10 cellular contexts compared by ENCODE assay signal in genomic region chr11:66124564-66124963, GRCh38. TPM values are rescaled to one million over a fixed set of nuclear protein-coding genes. Genes with fewer than 3 reads are reported as not detected.
A peak's percentile ranks its signal among the peaks of the same experiment; 100 is the strongest.
DNase-seq lines count a peak whose midpoint lies in the region; ATAC-seq and TF ChIP-seq lines count a peak whose summit lies in the region.
"Had no signal": no experiment of that assay in that cellular context is flagged by ENCODE, and none has a peak within 500 bp of the region (broad histone marks: within the 10 kb centered on the region; RNA-seq: fewer than 3 reads in every experiment).

No MANE protein-coding gene starts in this region.

- H3K36me3 Mint-ChIP-seq in MCF 10A (ENCODE audit: insufficient read depth, unreplicated experiment) (no peaks in the 10 kb centered on the region), nephron (ENCODE audit: low read depth) (no peaks in the 10 kb centered on the region)

- H3K4me1 Mint-ChIP-seq in MCF 10A (ENCODE audit: insufficient read depth, unreplicated experiment): peaks cover 35% of the 10 kb centered on the region
- H3K4me1 Mint-ChIP-seq in nephron: peaks cover 39% of the 10 kb centered on the region

- H3K9me3 Mint-ChIP-seq in MCF 10A (ENCODE audit: unreplicated experiment) (no peaks in the 10 kb centered on the region), nephron (no peaks in the 10 kb centered on the region)

- no peaks in the 10 kb centered on the region for H3K9me3 ChIP-seq in DOHH2 (ENCODE audit: control insufficient read depth, insufficient read depth, low read length)
- H3K9me3 ChIP-seq in MG63: no peaks in the 10 kb centered on the region
- no peaks in the 10 kb centered on the region for H3K9me3 ChIP-seq in gastrocnemius medialis

- in situ Hi-C loops in gastrocnemius medialis (cut with MboI; ENCODE audit: low sequenced_read_pairs in 4 of 4): no loop called here

- peaks cover 79% of the 10 kb centered on the region for H3K79me2 ChIP-seq in DOHH2 (ENCODE audit: control insufficient read depth, low read length)

- POLR2A ChIA-PET in MCF 10A (lab: Yijun Ruan, JAX): interaction anchor here (1.8 kb wide), 1 partner anchor 12 kb away, joined by 6 read pairs; no protein-coding TSS in a partner anchor

- no peak overlapping the region for H3K4me3 Mint-ChIP-seq in MCF 10A (ENCODE audit: unreplicated experiment)
- no peak overlapping the region for H3K4me3 Mint-ChIP-seq in nephron

- H3K9me2 ChIP-seq in DOHH2 (replicated peaks; ENCODE audit: control insufficient read depth, low read length): no peaks in the 10 kb centered on the region

- no peak for TF ChIP-seq POLR2A in gastrocnemius medialis (IDR thresholded peaks at IDR 0.05)

- H4K20me1 ChIP-seq in DOHH2 (ENCODE audit: control insufficient read depth, insufficient read depth, low read depth, low read length): no peaks in the 10 kb centered on the region

- H3K27me3 Mint-ChIP-seq in MCF 10A (ENCODE audit: insufficient read depth, unreplicated experiment) (no peaks in the 10 kb centered on the region), nephron (ENCODE audit: low read depth) (no peaks in the 10 kb centered on the region)

- H3K27me3 ChIP-seq in DOHH2 (ENCODE audit: control insufficient read depth, low read length) (no peaks in the 10 kb centered on the region), MG63 (no peaks in the 10 kb centered on the region), gastrocnemius medialis (no peaks in the 10 kb centered on the region)
- H3K27me3 ChIP-seq: cardiac muscle cell, heart right ventricle had no signal

- H3K4me2 ChIP-seq in DOHH2 (ENCODE audit: low read length): peak overlapping the region; percentile 82

- H3K4me1 ChIP-seq in DOHH2 (ENCODE audit: control insufficient read depth, low read length): peaks cover 93% of the 10 kb centered on the region
- H3K4me1 ChIP-seq in gastrocnemius medialis: peaks cover 19 to 23% of the 10 kb centered on the region in 2 donors

- CTCF ChIA-PET in MCF 10A (lab: Yijun Ruan, JAX): interaction anchor here (0.9 kb wide), 1 partner anchor 48 kb away, joined by 3 read pairs; no protein-coding TSS in a partner anchor

- DNase-seq in MG63: peak; percentile 20
- no peak for DNase-seq in MCF 10A (ENCODE audit: unreplicated experiment)
- no peak for DNase-seq in COR-L47 (lab: John Stamatoyannopoulos, UW)
- DNase-seq in HK-2 (ENCODE audit: unreplicated experiment): no peak
- DNase-seq in gastrocnemius medialis: no peak
- DNase-seq: heart right ventricle had no signal

- ATAC-seq in HG03354 (IDR thresholded peaks at IDR 0.05; ENCODE audit: poor library complexity, severe bottlenecking, unreplicated experiment) (no peak), gastrocnemius medialis (no peak)
- ATAC-seq: heart right ventricle had no signal

- H3K36me3 ChIP-seq in DOHH2 (ENCODE audit: control insufficient read depth, low read length): no peaks in the 10 kb centered on the region
- no peaks in the 10 kb centered on the region for H3K36me3 ChIP-seq in MG63
- H3K36me3 ChIP-seq in gastrocnemius medialis: no peaks in the 10 kb centered on the region
- H3K36me3 ChIP-seq: cardiac muscle cell, heart right ventricle had no signal

- intact Hi-C loops in MCF 10A (cut with micrococcal nuclease): no loop called here
- intact Hi-C loops in gastrocnemius medialis (cut with DNase I; ENCODE audit: low total_unique reads): no loop called here

- peak overlapping the region; percentile 71 for H3K27ac Mint-ChIP-seq in MCF 10A (ENCODE audit: low read depth, unreplicated experiment)
- peak overlapping the region in 2 of 3 experiments; percentile 58 to 92 for H3K27ac Mint-ChIP-seq in nephron

- H3K4me3 ChIP-seq in DOHH2 (ENCODE audit: low read length) (no peak overlapping the region), MG63 (no peak overlapping the region), gastrocnemius medialis (no peak overlapping the region)
- H3K4me3 ChIP-seq: cardiac muscle cell, heart right ventricle had no signal

- no TSS peak for BruUV-seq in MCF 10A (replicated peaks; lab: Mats Ljungman, UMichigan)

- peaks cover 32% of the 10 kb centered on the region for H3F3A ChIP-seq in DOHH2 (ENCODE audit: control insufficient read depth, insufficient read depth)

- TF ChIP-seq CTCF in DOHH2 (IDR thresholded peaks at IDR 0.05; ENCODE audit: low read depth, low read length, poor library complexity, severe bottlenecking) (no peak), MCF 10A (IDR thresholded peaks at IDR 0.05; ENCODE audit: unreplicated experiment) (no peak), nephron (IDR thresholded peaks at IDR 0.05; ENCODE audit: unreplicated experiment in 3 of 3) (no peak), gastrocnemius medialis (IDR thresholded peaks at IDR 0.05 in 4 of 5, conservative IDR thresholded peaks at IDR 0.05 in 1 of 5) (no peak)

- H3K27ac ChIP-seq in DOHH2 (ENCODE audit: low read depth, low read length) (peak overlapping the region; percentile 93), gastrocnemius medialis (no peak overlapping the region)
- H3K27ac ChIP-seq: cardiac muscle cell had no signal

RNA-seq across cellular contexts. Expression of gene PACS1, which starts 54.5 kb away (rescaled TPM):
- 2.6 and 11.2 TPM in 2 replicates for total RNA-seq in MG63 (2014; rRNA removed; shearing (Covaris generic); ENCODE audit: low replicate concordance)
- total RNA-seq in MCF 10A (2022) (32.2 and 33.5 TPM in 2 replicates), gastrocnemius medialis (10 to 100 TPM in 3 of 4 donors, 1 to 10 TPM in 1; 6.6 to 20.4 (median 16.9) TPM)
